ENCODE assay signal across 11 cellular contexts in the genomic region with DNA sequence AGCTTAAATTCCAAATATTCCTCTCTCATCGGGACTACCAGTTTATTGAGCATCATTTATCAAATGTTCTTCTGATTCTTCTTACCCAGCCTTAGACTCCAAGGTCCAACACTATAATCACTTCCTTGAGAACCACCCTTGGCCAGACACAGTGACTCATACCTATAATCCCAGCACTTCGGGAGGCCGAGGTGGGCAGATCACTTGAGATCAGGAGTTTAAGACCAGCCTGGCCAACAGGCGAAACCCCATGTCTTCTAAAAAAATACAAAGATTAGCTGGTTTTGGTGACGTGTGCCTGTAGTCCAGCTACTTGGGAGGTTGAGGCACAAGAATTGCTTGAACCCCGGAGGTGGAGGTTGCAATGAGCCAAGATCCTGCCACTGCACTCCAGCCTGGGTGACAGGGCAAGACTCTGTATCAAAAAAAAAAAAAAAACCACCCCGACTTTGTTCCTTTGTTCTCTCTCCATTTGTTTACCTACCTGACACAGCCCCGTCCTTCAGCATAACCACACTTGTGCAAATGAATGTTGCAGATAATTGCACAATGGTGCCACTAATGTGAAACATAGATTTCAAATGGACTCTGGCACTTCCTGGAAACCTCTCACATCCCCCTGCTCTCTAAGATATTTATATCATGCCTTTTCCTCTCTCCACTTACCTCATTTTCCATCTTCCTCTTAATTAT. TPM values are rescaled to one million over a fixed set of nuclear protein-coding genes. Genes with fewer than 3 reads are reported as not detected.
DNase-seq lines count a peak whose midpoint lies in the region; ATAC-seq, FAIRE-seq and TF ChIP-seq lines count a peak whose summit lies in the region.
"Had no signal": no experiment of that assay in that cellular context is flagged by ENCODE, and none has a peak within 500 bp of the region (broad histone marks: within the 10 kb centered on the region; RNA-seq: fewer than 3 reads in every experiment).

No MANE protein-coding gene starts in this region.

- H3K79me2 ChIP-seq in PC-9 (ENCODE audit: low read depth): no peaks in the 10 kb centered on the region

- H3K9me3 ChIP-seq in CD4-positive, alpha-beta memory T cell (ENCODE audit: control insufficient read depth in 1 of 2, low read length in 2 of 2): no peaks in the 10 kb centered on the region
- H3K9me3 ChIP-seq in HUES48 (ENCODE audit: control insufficient read depth, insufficient read depth, low read length): no peaks in the 10 kb centered on the region
- H3K9me3 ChIP-seq in PC-9 (ENCODE audit: insufficient read depth, low read depth): peaks cover 3% of the 10 kb centered on the region; the same call in 1 of the 2 replicates
- H3K9me3 ChIP-seq: uterus had no signal

- H3K27ac ChIP-seq in CD4-positive, alpha-beta memory T cell (ENCODE audit: low read depth, low read length): no peak overlapping the region
- H3K27ac ChIP-seq in HUES48 (ENCODE audit: low read depth, low read length) (peak overlapping the region; percentile 47), PC-9 (peak overlapping the region; percentile 90)
- H3K27ac ChIP-seq: uterus had no signal

- POLR2A ChIA-PET in CD4-positive, alpha-beta memory T cell (lab: Charles Lee; ENCODE audit: partially characterized antibody): interaction anchor here (3.8 kb wide), 1 partner anchor 10 kb away, joined by 16 read pairs; no protein-coding TSS in a partner anchor
- POLR2A ChIA-PET in PC-9 (lab: Charles Lee; ENCODE audit: unreplicated experiment): no interaction called here

- peak overlapping the region; percentile 15 to 78 (median 42) for H3K4me3 Mint-ChIP-seq in CD4-positive, alpha-beta memory T cell

- peak overlapping the region; percentile 12 to 91 (median 82) for H3K27ac Mint-ChIP-seq in CD4-positive, alpha-beta memory T cell

- DNase-seq in CD4-positive, alpha-beta memory T cell: peak in 1 of 5 donors; percentile 11
- DNase-seq in PC-9 (peak; percentile 49 to 92), left lobe of liver (ENCODE audit: low spot score) (peak; percentile 55), HTR-8/SVneo (ENCODE audit: insufficient read length, low spot score) (no peak), SHP77 treated with DMSO at 0.1 percent for 48 hours (lab: John Stamatoyannopoulos, UW) (no peak), ureter (ENCODE audit: low spot score) (no peak)
- no peak for DNase-seq in effector CD4-positive, alpha-beta T cell
- DNase-seq: activated CD4-positive, alpha-beta T cell treated with anti-CD3 and anti-CD28 coated beads, Interleukin-2, amount 50 U/mL, for 48 hours; stimulated activated CD4-positive, alpha-beta T cell treated with anti-CD3 and anti-CD28 coated beads, Interleukin-1b, Interleukin-23, amount 100 ng/mL, for 48 hours; uterus had no signal

- intact Hi-C loops in CD4-positive, alpha-beta memory T cell (cut with micrococcal nuclease): no loop called here
- intact Hi-C loops in PC-9 (cut with micrococcal nuclease; ENCODE audit: unreplicated experiment): loop anchor here (5.0 kb wide), 1 partner anchor 35 kb away; no protein-coding TSS in a partner anchor

- no peaks in the 10 kb centered on the region for H3K27me3 Mint-ChIP-seq in CD4-positive, alpha-beta memory T cell

- BruUV-seq in PC-9 (replicated peaks; lab: Mats Ljungman, UMichigan): no TSS peak

- no peaks in the 10 kb centered on the region for H3K27me3 ChIP-seq in CD4-positive, alpha-beta memory T cell (ENCODE audit: insufficient read depth, low read length)
- H3K27me3 ChIP-seq in HUES48 (ENCODE audit: control insufficient read depth, insufficient read depth, low read length) (no peaks in the 10 kb centered on the region), PC-9 (ENCODE audit: insufficient read depth, low read depth) (no peaks in the 10 kb centered on the region)
- H3K27me3 ChIP-seq: uterus had no signal

- H3K4me1 Mint-ChIP-seq in CD4-positive, alpha-beta memory T cell: peaks cover 27 to 38% (median 32%) of the 10 kb centered on the region in 4 donors

- CTCF ChIA-PET in CD4-positive, alpha-beta memory T cell (lab: Charles Lee; ENCODE audit: partially characterized antibody): interaction anchor here (1.0 to 4.2 kb wide), 3 partner anchors 10 to 77 kb away, joined by 4 to 15 read pairs (median 4); no protein-coding TSS in a partner anchor
- CTCF ChIA-PET in PC-9 (lab: Charles Lee): interaction anchor here (0.9 kb wide), 1 partner anchor 11 kb away, joined by 7 read pairs; no protein-coding TSS in a partner anchor

- peaks cover 0 to 4% (median 3%) of the 10 kb centered on the region in 8 donors for H3K9me3 Mint-ChIP-seq in CD4-positive, alpha-beta memory T cell

- H3K36me3 ChIP-seq in CD4-positive, alpha-beta memory T cell (ENCODE audit: insufficient read depth, low read length): no peaks in the 10 kb centered on the region
- H3K36me3 ChIP-seq in HUES48 (ENCODE audit: control insufficient read depth, insufficient read depth, low read length) (no peaks in the 10 kb centered on the region), PC-9 (ENCODE audit: low read depth) (no peaks in the 10 kb centered on the region)
- H3K36me3 ChIP-seq: uterus had no signal

- peak overlapping the region; percentile 71 for H3K4me2 ChIP-seq in PC-9

- H2AFZ ChIP-seq in PC-9: peak overlapping the region; percentile 71

- FAIRE-seq in HTR-8/SVneo (lab: Jason Lieb, UNC): no peak

- ATAC-seq in left lobe of liver: peak; percentile 89

- peaks cover 33% of the 10 kb centered on the region for H3F3A ChIP-seq in PC-9 (ENCODE audit: insufficient read depth, low read depth)

- no peak for TF ChIP-seq CTCF in PC-9 (conservative IDR thresholded peaks at IDR 0.05)

- no peaks in the 10 kb centered on the region for H4K20me1 ChIP-seq in PC-9 (ENCODE audit: insufficient read depth)

- H3K36me3 Mint-ChIP-seq in CD4-positive, alpha-beta memory T cell: peaks cover 0 to 4% of the 10 kb centered on the region in 2 donors

- peaks cover 33% of the 10 kb centered on the region for H3K4me1 ChIP-seq in CD4-positive, alpha-beta memory T cell (ENCODE audit: insufficient read depth, low read length)
- H3K4me1 ChIP-seq in HUES48 (ENCODE audit: control insufficient read depth, insufficient read depth, low read length) (peaks cover 8% of the 10 kb centered on the region; the same call in 1 of the 2 replicates), PC-9 (replicated peaks; ENCODE audit: insufficient read depth) (peaks cover 45% of the 10 kb centered on the region)
- H3K4me1 ChIP-seq: uterus had no signal

- H3K9me2 ChIP-seq in PC-9 (ENCODE audit: insufficient read depth): no peaks in the 10 kb centered on the region

- no peak overlapping the region for H3K9ac ChIP-seq in HUES48 (ENCODE audit: low read depth, low read length)

- no peak overlapping the region for H3K4me3 ChIP-seq in CD4-positive, alpha-beta memory T cell (ENCODE audit: low read length in 2 of 2)
- H3K4me3 ChIP-seq in HUES48 (ENCODE audit: low read depth, low read length): no peak overlapping the region
- H3K4me3 ChIP-seq in PC-9: peak overlapping the region; percentile 30; the same call in 1 of the 2 replicates
- H3K4me3 ChIP-seq: uterus had no signal

RNA-seq across cellular contexts. Expression of gene LPIN2, which starts 38.9 kb away (rescaled TPM):
- total RNA-seq in CD4-positive, alpha-beta memory T cell: 100 to 1,000 TPM in 1 of 2 experiments, 10 to 100 TPM in 1; 95.4 to 103 TPM
- 10 to 100 TPM; 53.6 to 96.5 TPM for polyA plus RNA-seq in CD4-positive, alpha-beta memory T cell
- total RNA-seq in PC-9 (2021): 13.3 and 15.0 TPM in 2 replicates
- 58.9 TPM for total RNA-seq in left lobe of liver
- 14.1 TPM for total RNA-seq in ureter

Comparison
In these comparisons a context has a peak if more than half of its experiments do, and no peak if none do; other contexts are left out.
1. DNase-seq: peak in PC-9 (2 of 2) and left lobe of liver (single experiment); none in HTR-8/SVneo (single experiment), effector CD4-positive, alpha-beta T cell (single experiment), SHP77 treated with DMSO at 0.1 percent for 48 hours (single experiment) and ureter (single experiment).